8 cellular contexts compared by ENCODE assay signal in the genomic region with DNA sequence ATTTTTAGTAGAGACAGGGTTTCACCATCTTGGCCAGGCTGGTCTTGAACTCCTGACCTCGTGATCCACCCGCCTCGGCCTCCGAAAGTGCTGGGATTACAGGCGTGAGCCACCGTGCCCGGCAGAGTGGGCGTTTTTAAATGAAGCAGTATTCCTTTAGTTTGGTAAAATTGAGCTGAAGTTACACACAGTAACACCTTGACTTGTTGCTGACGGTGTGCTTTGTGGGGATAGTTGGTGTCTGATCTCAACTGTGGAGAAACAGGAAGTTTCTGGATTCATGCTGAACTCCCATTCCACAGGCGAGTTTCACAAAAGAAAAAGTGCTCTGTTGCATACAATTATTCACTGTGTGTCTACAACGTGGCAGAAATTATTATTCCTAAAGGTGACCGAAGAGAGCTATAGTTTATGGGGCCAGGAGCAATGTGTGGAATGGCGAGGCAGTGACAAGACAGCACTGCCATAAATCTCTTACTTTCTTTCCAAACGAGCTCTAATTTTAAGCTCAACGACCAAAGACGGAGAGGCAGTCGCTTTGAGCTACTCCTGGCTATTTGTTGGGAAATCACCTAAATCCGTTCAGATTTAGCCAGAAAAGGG. TPM values are rescaled to one million over a fixed set of nuclear protein-coding genes. Genes with fewer than 3 reads are reported as not detected.
DNase-seq lines count a peak whose midpoint lies in the region; ATAC-seq and TF ChIP-seq lines count a peak whose summit lies in the region.

No MANE protein-coding gene starts in this region.

- H3K4me1 Mint-ChIP-seq in activated naive CD4-positive, alpha-beta T cell treated with anti-CD3 and anti-CD28 coated beads, Interleukin-2, amount 50 U/mL, for 24 hours, result peaks cover 24% of the 10 kb centered on the region
- H3K4me1 Mint-ChIP-seq in activated T-helper 2 cell treated with anti-CD3 and anti-CD28 coated beads, Interferon-gamma antibody, Interleukin-2, Interleukin-4, amounts not matched to agents 10 μg/mL and 5 μg/mL and 100 μg/mL, durations not matched to agents 14 hours and 24 hours and 36 hours (ENCODE audit: low read depth), result peaks cover 18% of the 10 kb centered on the region

- 60 to 61% methylated on average over 18 of the region's 18 CpGs for WGBS in thyroid gland, 2 donors

- peak overlapping the region in 2 of 3 donors; percentile 28 to 42 for H3K4me3 ChIP-seq in thyroid gland (replicated peaks in 1 of 3)

- TF ChIP-seq POLR2A in thyroid gland (IDR thresholded peaks at IDR 0.05), result no peak

- no peaks in the 10 kb centered on the region for H3K27me3 ChIP-seq in thyroid gland

- peak; percentile 51 for ATAC-seq in left colon

- H3K27me3 Mint-ChIP-seq in activated naive CD4-positive, alpha-beta T cell treated with anti-CD3 and anti-CD28 coated beads, Interleukin-2, amount 50 U/mL, for 24 hours, result peaks cover 7% of the 10 kb centered on the region
- H3K27me3 Mint-ChIP-seq in activated T-helper 2 cell treated with anti-CD3 and anti-CD28 coated beads, Interferon-gamma antibody, Interleukin-2, Interleukin-4, amounts not matched to agents 10 μg/mL and 5 μg/mL and 100 μg/mL, durations not matched to agents 14 hours and 24 hours and 36 hours (ENCODE audit: low read depth), result peaks cover 23% of the 10 kb centered on the region

- peak overlapping the region; percentile 68 for H3K27ac Mint-ChIP-seq in activated naive CD4-positive, alpha-beta T cell treated with anti-CD3 and anti-CD28 coated beads, Interleukin-2, amount 50 U/mL, for 24 hours
- H3K27ac Mint-ChIP-seq in activated T-helper 2 cell treated with anti-CD3 and anti-CD28 coated beads, Interferon-gamma antibody, Interleukin-2, Interleukin-4, amounts not matched to agents 10 μg/mL and 5 μg/mL and 100 μg/mL, durations not matched to agents 14 hours and 24 hours and 36 hours, result no peak overlapping the region

- no peak for TF ChIP-seq CTCF in thyroid gland (IDR thresholded peaks at IDR 0.05)

- intact Hi-C loops in activated T-helper 2 cell treated with anti-CD3 and anti-CD28 coated beads, Interferon-gamma antibody, Interleukin-2, Interleukin-4, amounts not matched to agents 10 μg/mL and 5 μg/mL and 100 μg/mL, durations not matched to agents 14 hours and 24 hours and 36 hours (cut with micrococcal nuclease), result loop anchor here (5.0 kb wide), 1 partner anchor 311 kb away; no protein-coding TSS in a partner anchor
- intact Hi-C loops in left colon (cut with DNase I, micrococcal nuclease), result no loop called here
- intact Hi-C loops in thyroid gland (cut with DNase I), result no loop called here

- H3K36me3 Mint-ChIP-seq in activated naive CD4-positive, alpha-beta T cell treated with anti-CD3 and anti-CD28 coated beads, Interleukin-2, amount 50 U/mL, for 24 hours, result no peaks in the 10 kb centered on the region
- H3K36me3 Mint-ChIP-seq in activated T-helper 2 cell treated with anti-CD3 and anti-CD28 coated beads, Interferon-gamma antibody, Interleukin-2, Interleukin-4, amounts not matched to agents 10 μg/mL and 5 μg/mL and 100 μg/mL, durations not matched to agents 14 hours and 24 hours and 36 hours (ENCODE audit: low read depth), result peaks cover 9% of the 10 kb centered on the region

- peaks cover 0 to 11% of the 10 kb centered on the region in 2 donors for H3K4me1 ChIP-seq in thyroid gland

- H3K27ac ChIP-seq in thyroid gland, result no peak overlapping the region

- H3K9me3 ChIP-seq in thyroid gland, result no peaks in the 10 kb centered on the region

- H3K4me3 Mint-ChIP-seq in activated naive CD4-positive, alpha-beta T cell treated with anti-CD3 and anti-CD28 coated beads, Interleukin-2, amount 50 U/mL, for 24 hours, result peak overlapping the region; percentile 93
- H3K4me3 Mint-ChIP-seq in activated T-helper 2 cell treated with anti-CD3 and anti-CD28 coated beads, Interferon-gamma antibody, Interleukin-2, Interleukin-4, amounts not matched to agents 10 μg/mL and 5 μg/mL and 100 μg/mL, durations not matched to agents 14 hours and 24 hours and 36 hours (ENCODE audit: low read depth), result peak overlapping the region; percentile 84

- H3K9me3 Mint-ChIP-seq in activated naive CD4-positive, alpha-beta T cell treated with anti-CD3 and anti-CD28 coated beads, Interleukin-2, amount 50 U/mL, for 24 hours, result no peaks in the 10 kb centered on the region
- H3K9me3 Mint-ChIP-seq in activated T-helper 2 cell treated with anti-CD3 and anti-CD28 coated beads, Interferon-gamma antibody, Interleukin-2, Interleukin-4, amounts not matched to agents 10 μg/mL and 5 μg/mL and 100 μg/mL, durations not matched to agents 14 hours and 24 hours and 36 hours, result no peaks in the 10 kb centered on the region

- H3K36me3 ChIP-seq in thyroid gland, result no peaks in the 10 kb centered on the region

- no peak for DNase-seq in activated naive CD4-positive, alpha-beta T cell (lab: John Stamatoyannopoulos, UW)
- no peak for DNase-seq in activated T-helper 2 cell treated with anti-CD3 and anti-CD28 coated beads, Interferon-gamma antibody, Interleukin-2, Interleukin-4, amounts not matched to agents 10 μg/mL and 5 μg/mL and 100 μg/mL, durations not matched to agents 14 hours and 24 hours and 36 hours (ENCODE audit: low spot score)
- DNase-seq in left colon, result no peak
- no peak for DNase-seq in thyroid gland
- no peak for DNase-seq in NCI-H446 treated with DMSO at 0.1 percent for 48 hours (lab: John Stamatoyannopoulos, UW)
- DNase-seq in NK-92 (lab: John Stamatoyannopoulos, UW; ENCODE audit: unreplicated experiment), result no peak
- DNase-seq in stimulated activated CD4-positive, alpha-beta T cell treated with anti-CD3 and anti-CD28 coated beads, Interleukin-2, amount 100 ng/mL, for 24 hours, result no peak

RNA-seq across cellular contexts. Expression of a gene that starts 0.5 kb away (rescaled TPM):
- 0.16 TPM in 2 replicates for total RNA-seq in activated T-helper 2 cell treated with anti-CD3 and anti-CD28 coated beads, Interferon-gamma antibody, Interleukin-2, Interleukin-4, amounts not matched to agents 10 μg/mL and 5 μg/mL and 100 μg/mL, durations not matched to agents 14 hours and 24 hours and 36 hours
- total RNA-seq in left colon (under 1 TPM; 0.47 to 0.79 TPM), thyroid gland (1 to 10 TPM in 2 of 4 donors, not detected in 2; 3.7 to 4.4 TPM)
